Comparison of ENCODE assay signal across 21 cellular contexts in the genomic region with DNA sequence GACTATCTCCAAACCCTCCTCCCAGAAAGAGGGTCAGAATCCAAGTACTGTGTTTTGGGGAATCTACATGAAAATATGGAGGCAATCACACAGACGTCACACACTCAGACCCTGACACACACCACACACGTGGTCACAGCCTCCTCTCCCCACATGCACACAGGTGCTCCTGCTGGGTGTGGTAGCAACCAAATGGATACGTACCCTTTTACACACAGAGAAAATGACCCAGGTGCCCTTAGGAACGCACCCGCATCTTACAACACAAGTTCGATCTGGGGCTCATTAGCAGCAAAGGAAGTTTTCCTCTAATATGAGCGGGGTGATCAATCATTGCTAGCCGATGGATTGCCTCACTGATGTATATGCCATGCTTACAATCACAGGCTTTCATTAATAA.
"Had no signal": no experiment of that assay in that cellular context is flagged by ENCODE, and none has a peak within 500 bp of the region (broad histone marks: within the 10 kb centered on the region; RNA-seq: fewer than 3 reads in every experiment).

No MANE protein-coding gene starts in this region.

- H3K36me3 ChIP-seq: gastroesophageal sphincter, heart left ventricle, left lung, lower lobe of right lung had no signal

- H3K4me1 Mint-ChIP-seq: immature natural killer cell, mesothelial cell of epicardium, naive B cell had no signal

- H3K4me3 Mint-ChIP-seq: immature natural killer cell, mesothelial cell of epicardium, naive B cell had no signal

- H3K27ac Mint-ChIP-seq: immature natural killer cell, mesothelial cell of epicardium had no signal

- ATAC-seq: esophagus mucosa, foreskin keratinocyte, gastroesophageal sphincter, heart left ventricle, left lung, left ventricle myocardium superior, lower lobe of right lung had no signal

- H3K4me1 ChIP-seq: foreskin keratinocyte, gastroesophageal sphincter, left lung, lower lobe of right lung had no signal

- H3K9me3 Mint-ChIP-seq: mesothelial cell of epicardium, naive B cell had no signal

- H3K27ac ChIP-seq: coronary artery, dorsolateral prefrontal cortex, foreskin keratinocyte, gastroesophageal sphincter, heart left ventricle, hepatocyte, left lung, lower lobe of right lung had no signal

- H3K36me3 Mint-ChIP-seq: immature natural killer cell, mesothelial cell of epicardium, naive B cell had no signal

- H3K9me3 ChIP-seq: gastroesophageal sphincter, heart left ventricle, left lung, lower lobe of right lung had no signal

- DNase-seq: dermis blood vessel endothelial cell; dorsolateral prefrontal cortex; effector CD4-positive, alpha-beta T cell; effector memory CD4-positive, alpha-beta T cell; foreskin keratinocyte; heart left ventricle; hypothalamus; immature natural killer cell; islet precursor cell; kidney; kidney glomerular epithelial cell; left lung; left ventricle myocardium superior; lower lobe of right lung; mesenchymal stem cell; naive B cell had no signal

- H3K27me3 ChIP-seq: foreskin keratinocyte, gastroesophageal sphincter, heart left ventricle, hepatocyte, left lung had no signal

- H3K4me3 ChIP-seq: coronary artery, dorsolateral prefrontal cortex, gastroesophageal sphincter, heart left ventricle, hepatocyte, left lung, lower lobe of right lung had no signal
